2 cellular contexts compared by ENCODE assay signal in genomic region chr3:184592411-184593200, GRCh38.
A peak's percentile ranks its signal among the peaks of the same experiment; 100 is the strongest.
TF ChIP-seq lines count a peak whose summit lies in the region.

No MANE protein-coding gene starts in this region.

TF ChIP-seq in HEK293, 187 proteins besides CTCF, POLR2A, EP300 and RAD21 (continued from another document and continues in another):
- no peak for TF ChIP-seq ZBTB26 (tag by site-specific recombination; optimal IDR thresholded peaks at IDR 0.05)
- TF ChIP-seq ZNF529 (tag by site-specific recombination; IDR thresholded peaks at IDR 0.05; ENCODE audit: insufficient replicate concordance), result no peak
- TF ChIP-seq SP2 (tag by site-specific recombination; IDR thresholded peaks at IDR 0.05), result peak; percentile 27; the same call in 1 of the 2 replicates
- peak; percentile 55 for TF ChIP-seq ZFHX2 (tag by site-specific recombination; conservative IDR thresholded peaks at IDR 0.05)
- TF ChIP-seq ZNF341 (tag by site-specific recombination; IDR thresholded peaks at IDR 0.05; ENCODE audit: low read depth), result no peak
- peak; percentile 62 for TF ChIP-seq EGR2 (tag by site-specific recombination; IDR thresholded peaks at IDR 0.05; ENCODE audit: low read depth)
- 0 out of 2 replicates have a peak, but pooled peaks have one; percentile 38 for TF ChIP-seq KLF17 (tag by site-specific recombination; IDR thresholded peaks at IDR 0.05)
- TF ChIP-seq ZNF24 (tag by site-specific recombination; IDR thresholded peaks at IDR 0.05), result no peak
- TF ChIP-seq ZNF776 (tag by site-specific recombination; IDR thresholded peaks at IDR 0.05; ENCODE audit: borderline replicate concordance), result no peak
- no peak for TF ChIP-seq ZNF768 (tag by site-specific recombination; IDR thresholded peaks at IDR 0.05)
- TF ChIP-seq ZNF596 (tag by site-specific recombination; IDR thresholded peaks at IDR 0.05), result no peak
- no peak for TF ChIP-seq ZNF18 (tag by site-specific recombination; IDR thresholded peaks at IDR 0.05)
- no peak for TF ChIP-seq PRDM6 (tag by site-specific recombination; IDR thresholded peaks at IDR 0.05)
- TF ChIP-seq, protein P1, sequence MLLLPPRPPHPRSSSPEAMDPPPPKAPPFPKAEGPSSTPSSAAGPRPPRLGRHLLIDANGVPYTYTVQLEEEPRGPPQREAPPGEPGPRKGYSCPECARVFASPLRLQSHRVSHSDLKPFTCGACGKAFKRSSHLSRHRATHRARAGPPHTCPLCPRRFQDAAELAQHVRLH (tag by site-specific recombination; IDR thresholded peaks at IDR 0.05), result no peak
- TF ChIP-seq, protein P2, sequence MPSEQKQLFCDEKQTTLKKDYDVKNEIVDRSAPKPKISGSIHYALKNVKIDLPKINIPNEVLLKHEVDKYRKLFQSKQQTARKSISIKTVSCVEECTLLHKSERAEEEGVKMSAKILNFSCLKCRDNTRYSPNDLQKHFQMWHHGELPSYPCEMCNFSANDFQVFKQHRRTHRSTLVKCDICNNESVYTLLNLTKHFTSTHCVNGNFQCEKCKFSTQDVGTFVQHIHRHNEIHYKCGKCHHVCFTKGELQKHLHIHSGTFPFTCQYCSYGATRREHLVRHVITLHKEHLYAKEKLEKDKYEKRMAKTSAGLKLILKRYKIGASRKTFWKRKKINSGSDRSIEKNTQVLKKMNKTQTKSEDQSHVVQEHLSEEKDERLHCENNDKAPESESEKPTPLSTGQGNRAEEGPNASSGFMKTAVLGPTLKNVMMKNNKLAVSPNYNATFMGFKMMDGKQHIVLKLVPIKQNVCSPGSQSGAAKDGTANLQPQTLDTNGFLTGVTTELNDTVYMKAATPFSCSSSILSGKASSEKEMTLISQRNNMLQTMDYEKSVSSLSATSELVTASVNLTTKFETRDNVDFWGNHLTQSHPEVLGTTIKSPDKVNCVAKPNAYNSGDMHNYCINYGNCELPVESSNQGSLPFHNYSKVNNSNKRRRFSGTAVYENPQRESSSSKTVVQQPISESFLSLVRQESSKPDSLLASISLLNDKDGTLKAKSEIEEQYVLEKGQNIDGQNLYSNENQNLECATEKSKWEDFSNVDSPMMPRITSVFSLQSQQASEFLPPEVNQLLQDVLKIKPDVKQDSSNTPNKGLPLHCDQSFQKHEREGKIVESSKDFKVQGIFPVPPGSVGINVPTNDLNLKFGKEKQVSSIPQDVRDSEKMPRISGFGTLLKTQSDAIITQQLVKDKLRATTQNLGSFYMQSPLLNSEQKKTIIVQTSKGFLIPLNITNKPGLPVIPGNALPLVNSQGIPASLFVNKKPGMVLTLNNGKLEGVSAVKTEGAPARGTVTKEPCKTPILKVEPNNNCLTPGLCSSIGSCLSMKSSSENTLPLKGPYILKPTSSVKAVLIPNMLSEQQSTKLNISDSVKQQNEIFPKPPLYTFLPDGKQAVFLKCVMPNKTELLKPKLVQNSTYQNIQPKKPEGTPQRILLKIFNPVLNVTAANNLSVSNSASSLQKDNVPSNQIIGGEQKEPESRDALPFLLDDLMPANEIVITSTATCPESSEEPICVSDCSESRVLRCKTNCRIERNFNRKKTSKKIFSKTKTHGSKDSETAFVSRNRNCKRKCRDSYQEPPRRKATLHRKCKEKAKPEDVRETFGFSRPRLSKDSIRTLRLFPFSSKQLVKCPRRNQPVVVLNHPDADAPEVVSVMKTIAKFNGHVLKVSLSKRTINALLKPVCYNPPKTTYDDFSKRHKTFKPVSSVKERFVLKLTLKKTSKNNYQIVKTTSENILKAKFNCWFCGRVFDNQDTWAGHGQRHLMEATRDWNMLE (tag by site-specific recombination; conservative IDR thresholded peaks at IDR 0.05; ENCODE audit: low read depth), result no peak

TF ChIP-seq in WTC11, 78 proteins besides CTCF, POLR2A, EP300 and RAD21 (continued from another document):
- TF ChIP-seq ATF6 (CRISPR knock-in tag; IDR thresholded peaks at IDR 0.05), result no peak
